ENCODE assay signal across 1 cellular context in the genomic region with DNA sequence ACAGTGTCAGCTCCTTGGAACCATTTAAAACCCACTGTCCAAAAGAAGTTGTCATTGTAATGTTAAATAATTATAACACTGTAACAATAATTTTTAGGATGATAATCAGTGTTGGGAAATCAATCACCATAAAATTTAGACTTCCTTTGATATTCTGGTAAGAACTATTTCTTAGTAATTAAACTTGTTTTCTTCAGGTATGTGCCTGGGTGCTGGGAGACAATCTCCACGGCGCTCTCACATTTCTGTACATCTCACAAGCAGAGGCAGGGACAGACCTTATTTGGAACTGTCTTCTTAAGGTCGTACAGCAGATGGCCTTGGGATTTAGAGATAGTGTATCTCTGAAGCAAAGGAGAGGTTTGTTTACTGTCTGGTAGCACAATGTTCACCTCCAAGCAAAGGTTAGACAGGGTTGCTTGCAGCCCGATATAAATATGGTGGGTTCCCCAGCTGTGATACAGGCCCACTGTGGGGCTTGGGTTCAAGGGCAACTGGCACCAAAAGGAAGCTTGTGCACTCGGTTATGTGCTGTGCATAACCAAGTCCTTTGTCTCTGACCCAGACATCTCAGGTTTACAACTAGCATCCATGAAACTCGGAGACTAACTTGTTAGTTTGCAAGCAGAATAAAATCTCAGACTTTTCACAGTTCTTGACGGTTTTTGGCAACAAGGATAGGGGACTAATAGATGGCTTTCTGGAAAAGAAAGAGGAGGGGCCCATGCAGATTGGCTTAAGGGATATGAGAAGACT.
TF ChIP-seq lines count a peak whose summit lies in the region.

No MANE protein-coding gene starts in this region.

TF ChIP-seq in IMR-90, 13 proteins besides CTCF, POLR2A, EP300 and RAD21 (continued from another document):
- TF ChIP-seq, protein P1, sequence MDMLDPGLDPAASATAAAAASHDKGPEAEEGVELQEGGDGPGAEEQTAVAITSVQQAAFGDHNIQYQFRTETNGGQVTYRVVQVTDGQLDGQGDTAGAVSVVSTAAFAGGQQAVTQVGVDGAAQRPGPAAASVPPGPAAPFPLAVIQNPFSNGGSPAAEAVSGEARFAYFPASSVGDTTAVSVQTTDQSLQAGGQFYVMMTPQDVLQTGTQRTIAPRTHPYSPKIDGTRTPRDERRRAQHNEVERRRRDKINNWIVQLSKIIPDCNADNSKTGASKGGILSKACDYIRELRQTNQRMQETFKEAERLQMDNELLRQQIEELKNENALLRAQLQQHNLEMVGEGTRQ (IDR thresholded peaks at IDR 0.05; ENCODE audit: low read depth, low read length): no peak
- TF ChIP-seq, protein P2, sequence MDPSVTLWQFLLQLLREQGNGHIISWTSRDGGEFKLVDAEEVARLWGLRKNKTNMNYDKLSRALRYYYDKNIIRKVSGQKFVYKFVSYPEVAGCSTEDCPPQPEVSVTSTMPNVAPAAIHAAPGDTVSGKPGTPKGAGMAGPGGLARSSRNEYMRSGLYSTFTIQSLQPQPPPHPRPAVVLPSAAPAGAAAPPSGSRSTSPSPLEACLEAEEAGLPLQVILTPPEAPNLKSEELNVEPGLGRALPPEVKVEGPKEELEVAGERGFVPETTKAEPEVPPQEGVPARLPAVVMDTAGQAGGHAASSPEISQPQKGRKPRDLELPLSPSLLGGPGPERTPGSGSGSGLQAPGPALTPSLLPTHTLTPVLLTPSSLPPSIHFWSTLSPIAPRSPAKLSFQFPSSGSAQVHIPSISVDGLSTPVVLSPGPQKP (IDR thresholded peaks at IDR 0.05; ENCODE audit: borderline replicate concordance, low read depth, low read length): no peak
- TF ChIP-seq SMC3 (IDR thresholded peaks at IDR 0.05; ENCODE audit: low read depth, low read length) (no peak), BHLHE40 (IDR thresholded peaks at IDR 0.05; ENCODE audit: low read depth, low read length) (no peak), CHD1 (IDR thresholded peaks at IDR 0.05; ENCODE audit: low read depth, low read length) (no peak), RFX5 (IDR thresholded peaks at IDR 0.05; ENCODE audit: low read depth, low read length) (no peak), RCOR1 (IDR thresholded peaks at IDR 0.05; ENCODE audit: insufficient replicate concordance, low read length) (no peak), FOS (IDR thresholded peaks at IDR 0.05; ENCODE audit: low read depth, low read length) (no peak), MXI1 (IDR thresholded peaks at IDR 0.05; ENCODE audit: borderline replicate concordance, low read depth, low read length) (no peak), MAFK (IDR thresholded peaks at IDR 0.05; ENCODE audit: low read depth, low read length) (no peak)
